In genomic region chr11:83970061-83970671, GRCh38 we compare ENCODE assay signal across 12 cellular contexts.
A peak's percentile ranks its signal among the peaks of the same experiment; 100 is the strongest.
DNase-seq lines count a peak whose midpoint lies in the region; ATAC-seq and TF ChIP-seq lines count a peak whose summit lies in the region.
"Had no signal": no experiment of that assay in that cellular context is flagged by ENCODE, and none has a peak within 500 bp of the region (broad histone marks: within the 10 kb centered on the region; RNA-seq: fewer than 3 reads in every experiment).

No MANE protein-coding gene starts in this region.

- no peak overlapping the region for H3K4me3 Mint-ChIP-seq in MCF 10A (ENCODE audit: unreplicated experiment)
- H3K4me3 Mint-ChIP-seq: activated CD8-positive, alpha-beta T cell treated with anti-CD3 and anti-CD28 coated beads for 36 hours had no signal

- CTCF ChIA-PET in MCF 10A (lab: Yijun Ruan, JAX) = interaction anchor here (0.6 to 1.2 kb wide), 3 partner anchors 134 to 1657 kb away, joined by 3 to 5 read pairs (median 3); no protein-coding TSS in a partner anchor

- POLR2A ChIA-PET in MCF 10A (lab: Yijun Ruan, JAX) = no interaction called here

- no peak overlapping the region for H3K27ac Mint-ChIP-seq in MCF 10A (ENCODE audit: low read depth, unreplicated experiment)
- H3K27ac Mint-ChIP-seq: activated CD8-positive, alpha-beta T cell treated with anti-CD3 and anti-CD28 coated beads for 36 hours had no signal

- H3K27me3 Mint-ChIP-seq in MCF 10A (ENCODE audit: insufficient read depth, unreplicated experiment) = no peaks in the 10 kb centered on the region
- H3K27me3 Mint-ChIP-seq: activated CD8-positive, alpha-beta T cell treated with anti-CD3 and anti-CD28 coated beads for 36 hours had no signal

- no TSS peak for BruUV-seq in MCF 10A (replicated peaks; lab: Mats Ljungman, UMichigan)

- TF ChIP-seq CTCF in MCF 10A (IDR thresholded peaks at IDR 0.05; ENCODE audit: unreplicated experiment) = no peak

- no peaks in the 10 kb centered on the region for H3K9me3 Mint-ChIP-seq in MCF 10A (ENCODE audit: unreplicated experiment)
- H3K9me3 Mint-ChIP-seq: activated CD8-positive, alpha-beta T cell treated with anti-CD3 and anti-CD28 coated beads for 36 hours had no signal

- peak overlapping the region; percentile 72 for H3K27ac ChIP-seq in angular gyrus (ENCODE audit: low read depth, low read length)
- H3K27ac ChIP-seq: epithelial cell of prostate, thoracic aorta had no signal

- intact Hi-C loops in MCF 10A (cut with micrococcal nuclease) = no loop called here

- H3K36me3 Mint-ChIP-seq in MCF 10A (ENCODE audit: insufficient read depth, unreplicated experiment) = no peaks in the 10 kb centered on the region

- peak; percentile 85 for ATAC-seq in GM18511 (IDR thresholded peaks at IDR 0.05; ENCODE audit: unreplicated experiment)
- ATAC-seq in GM21447 (IDR thresholded peaks at IDR 0.05; ENCODE audit: unreplicated experiment) = peak; percentile 72
- ATAC-seq in HG03095 (IDR thresholded peaks at IDR 0.05; ENCODE audit: unreplicated experiment) = peak; percentile 76
- ATAC-seq: activated CD8-positive, alpha-beta T cell treated with anti-CD3 and anti-CD28 coated beads for 36 hours had no signal

- DNase-seq in NCI-H524 treated with DMSO at 0.1 percent for 48 hours (lab: John Stamatoyannopoulos, UW) (no peak), MCF 10A (ENCODE audit: unreplicated experiment) (no peak)
- no peak for DNase-seq in stimulated activated CD4-positive, alpha-beta T cell treated with anti-CD3 and anti-CD28 coated beads, Interleukin-2, amount 100 ng/mL, for 48 hours
- DNase-seq in stimulated activated CD4-positive, alpha-beta T cell treated with anti-CD3 and anti-CD28 coated beads, Interleukin-4, amount 100 ng/mL, for 1 hour = no peak
- DNase-seq: activated CD8-positive, alpha-beta T cell treated with anti-CD3 and anti-CD28 coated beads for 36 hours; NCI-H1694 treated with DMSO at 0.1 percent for 48 hours had no signal

- no peaks in the 10 kb centered on the region for H3K4me1 Mint-ChIP-seq in MCF 10A (ENCODE audit: insufficient read depth, unreplicated experiment)
